8 cellular contexts compared by ENCODE assay signal in genomic region chr12:104457746-104458644, GRCh38. TPM values are rescaled to one million over a fixed set of nuclear protein-coding genes. Genes with fewer than 3 reads are reported as not detected.
A peak's percentile ranks its signal among the peaks of the same experiment; 100 is the strongest.
DNase-seq lines count a peak whose midpoint lies in the region; ATAC-seq and TF ChIP-seq lines count a peak whose summit lies in the region.

No MANE protein-coding gene starts in this region.

- no peak for ATAC-seq in GM18498 (IDR thresholded peaks at IDR 0.05; ENCODE audit: unreplicated experiment)

- H3K4me3 Mint-ChIP-seq in activated T-helper 1 cell treated with anti-CD3 and anti-CD28 coated beads, Interleukin-12 subunit alpha, Interleukin-12 subunit beta, Interleukin-2, Interleukin-4 antibody, amounts not matched to agents 30 ng/mL and 10 ng/mL and 1 ng/mL, durations not matched to agents 14 hours and 24 hours and 36 hours, result peak overlapping the region; percentile 99

- H3K36me3 Mint-ChIP-seq in activated T-helper 1 cell treated with anti-CD3 and anti-CD28 coated beads, Interleukin-12 subunit alpha, Interleukin-12 subunit beta, Interleukin-2, Interleukin-4 antibody, amounts not matched to agents 30 ng/mL and 10 ng/mL and 1 ng/mL, durations not matched to agents 14 hours and 24 hours and 36 hours (ENCODE audit: low read depth), result peaks cover 15% of the 10 kb centered on the region

- H3K27me3 Mint-ChIP-seq in activated T-helper 1 cell treated with anti-CD3 and anti-CD28 coated beads, Interleukin-12 subunit alpha, Interleukin-12 subunit beta, Interleukin-2, Interleukin-4 antibody, amounts not matched to agents 30 ng/mL and 10 ng/mL and 1 ng/mL, durations not matched to agents 14 hours and 24 hours and 36 hours (ENCODE audit: insufficient read depth), result no peaks in the 10 kb centered on the region

- peak overlapping the region; percentile 77 for H2BK15ac ChIP-seq in neuronal stem cell (ENCODE audit: low read length)

- peak overlapping the region; percentile 48 for H2BK120ac ChIP-seq in neuronal stem cell (ENCODE audit: low read depth, low read length)

- H3K27ac ChIP-seq in neuronal stem cell (replicated peaks; ENCODE audit: low read length), result peak overlapping the region; percentile 90

- H2AFZ ChIP-seq in neuronal stem cell (ENCODE audit: low read length), result peak overlapping the region; percentile 98

- peak overlapping the region; percentile 50 for H2BK12ac ChIP-seq in neuronal stem cell (ENCODE audit: low read length)

- H3K27ac Mint-ChIP-seq in activated T-helper 1 cell treated with anti-CD3 and anti-CD28 coated beads, Interleukin-12 subunit alpha, Interleukin-12 subunit beta, Interleukin-2, Interleukin-4 antibody, amounts not matched to agents 30 ng/mL and 10 ng/mL and 1 ng/mL, durations not matched to agents 14 hours and 24 hours and 36 hours, result peak overlapping the region; percentile 99

- H3K9ac ChIP-seq in neuronal stem cell (ENCODE audit: low read depth, low read length, poor library complexity), result peak overlapping the region; percentile 87

- DNase-seq in GM13976 (ENCODE audit: low spot score) (peak; percentile 78), NCI-H345 (lab: John Stamatoyannopoulos, UW) (peak; percentile 31), fibroblast of the aortic adventitia (ENCODE audit: low read depth) (peak; percentile 14), neuronal stem cell (ENCODE audit: low spot score) (no peak), SW 1271 (lab: John Stamatoyannopoulos, UW) (no peak), GF-D8 (lab: John Stamatoyannopoulos, UW) (no peak)
- DNase-seq in activated T-helper 1 cell treated with anti-CD3 and anti-CD28 coated beads, Interleukin-12 subunit alpha, Interleukin-12 subunit beta, Interleukin-2, Interleukin-4 antibody, amounts not matched to agents 30 ng/mL and 10 ng/mL and 1 ng/mL, durations not matched to agents 14 hours and 24 hours and 36 hours (ENCODE audit: low spot score), result peak; percentile 44

- no CpG with 5 or more reads among the region's 69 CpGs for WGBS in neuronal stem cell (ENCODE audit: extremely low coverage in 2 of 2, insufficient read length in 2 of 2, insufficient replicate concordance in 1 of 2), 2 donors

- H3K4ac ChIP-seq in neuronal stem cell (ENCODE audit: low read length), result no peak overlapping the region

- H3K18ac ChIP-seq in neuronal stem cell (ENCODE audit: low read length), result peak overlapping the region; percentile 97

- peak overlapping the region; percentile 94 for H3K4me2 ChIP-seq in neuronal stem cell (ENCODE audit: insufficient read depth, low read length, poor library complexity, severe bottlenecking)

- H3K14ac ChIP-seq in neuronal stem cell (ENCODE audit: low read length), result peak overlapping the region; percentile 90

- H3K23ac ChIP-seq in neuronal stem cell (ENCODE audit: low read depth, low read length, poor library complexity), result peak overlapping the region; percentile 86

- no peak overlapping the region for H4K8ac ChIP-seq in neuronal stem cell (ENCODE audit: low read depth, low read length)

- peaks cover 0 to 18% (median 5%) of the 10 kb centered on the region in 3 experiments for H3K27me3 ChIP-seq in neuronal stem cell (ENCODE audit: control insufficient read depth in 3 of 3, insufficient read depth in 3 of 3, low read depth in 1 of 3, low read length in 3 of 3)

- H3K9me3 ChIP-seq in neuronal stem cell (replicated peaks in 1 of 2; ENCODE audit: control insufficient read depth in 2 of 2, insufficient read depth in 1 of 2, low read depth in 1 of 2, low read length in 2 of 2), result no peaks in the 10 kb centered on the region

- H3K9me3 Mint-ChIP-seq in activated T-helper 1 cell treated with anti-CD3 and anti-CD28 coated beads, Interleukin-12 subunit alpha, Interleukin-12 subunit beta, Interleukin-2, Interleukin-4 antibody, amounts not matched to agents 30 ng/mL and 10 ng/mL and 1 ng/mL, durations not matched to agents 14 hours and 24 hours and 36 hours, result no peaks in the 10 kb centered on the region

- peaks cover 9 to 14% of the 10 kb centered on the region in 2 donors for H3K4me1 ChIP-seq in neuronal stem cell (ENCODE audit: control insufficient read depth in 2 of 2, insufficient read depth in 1 of 2, low read depth in 1 of 2, low read length in 2 of 2)

- H3K4me3 ChIP-seq in fibroblast of the aortic adventitia (ENCODE audit: low read depth, low read length) (peak overlapping the region; percentile 88), neuronal stem cell (ENCODE audit: low read length in 2 of 2) (peak overlapping the region; percentile 81 to 96)

- H4K91ac ChIP-seq in neuronal stem cell (ENCODE audit: low read depth, low read length, poor library complexity), result no peak overlapping the region

- TF ChIP-seq CTCF in GM13976 (IDR thresholded peaks at IDR 0.05; ENCODE audit: borderline replicate concordance, control extremely low read depth, extremely low read depth, insufficient read depth, missing control alignments), result no peak
- no peak for TF ChIP-seq CTCF in fibroblast of the aortic adventitia (IDR thresholded peaks at IDR 0.05; ENCODE audit: insufficient read depth, low read length)

- peak overlapping the region; percentile 60 for H2BK5ac ChIP-seq in neuronal stem cell (ENCODE audit: low read length)

- in situ Hi-C loops in GM13976 (cut with MboI; ENCODE audit: low sequenced_read_pairs, unreplicated experiment), result no loop called here

- intact Hi-C loops in activated T-helper 1 cell treated with anti-CD3 and anti-CD28 coated beads, Interleukin-12 subunit alpha, Interleukin-12 subunit beta, Interleukin-2, Interleukin-4 antibody, amounts not matched to agents 30 ng/mL and 10 ng/mL and 1 ng/mL, durations not matched to agents 14 hours and 24 hours and 36 hours (cut with micrococcal nuclease), result loop anchor here (1.0 to 10.0 kb wide), 6 partner anchors 36 to 649 kb away; partner anchors contain the start of gene WASHC4

- peaks cover 54% of the 10 kb centered on the region for H3K4me1 Mint-ChIP-seq in activated T-helper 1 cell treated with anti-CD3 and anti-CD28 coated beads, Interleukin-12 subunit alpha, Interleukin-12 subunit beta, Interleukin-2, Interleukin-4 antibody, amounts not matched to agents 30 ng/mL and 10 ng/mL and 1 ng/mL, durations not matched to agents 14 hours and 24 hours and 36 hours (ENCODE audit: low read depth)

- peaks cover 3% of the 10 kb centered on the region for H3K79me1 ChIP-seq in neuronal stem cell (ENCODE audit: low read depth, low read length)

- H2AK5ac ChIP-seq in neuronal stem cell (ENCODE audit: low read depth, low read length), result peak overlapping the region; percentile 66

- no peaks in the 10 kb centered on the region for H3K36me3 ChIP-seq in neuronal stem cell (replicated peaks in 1 of 2; ENCODE audit: control insufficient read depth in 2 of 2, insufficient read depth in 2 of 2, low read length in 2 of 2)

RNA-seq across cellular contexts. Expression of gene CHST11, which starts 1.2 kb away (rescaled TPM):
- total RNA-seq in activated T-helper 1 cell treated with anti-CD3 and anti-CD28 coated beads, Interleukin-12 subunit alpha, Interleukin-12 subunit beta, Interleukin-2, Interleukin-4 antibody, amounts not matched to agents 30 ng/mL and 10 ng/mL and 1 ng/mL, durations not matched to agents 14 hours and 24 hours and 36 hours, result 69.8 and 70.7 TPM in 2 replicates
- 10.8 and 13.4 TPM in 2 replicates for total RNA-seq in fibroblast of the aortic adventitia (ENCODE audit: low replicate concordance)
- polyA plus RNA-seq in neuronal stem cell (2013, experiment 1 of 2), result 7.7 TPM
- 7.7 TPM for polyA plus RNA-seq in neuronal stem cell (2013, experiment 2 of 2)

Comparison
In these comparisons a context has a peak if more than half of its experiments do, and no peak if none do; other contexts are left out.
1. DNase-seq: peak in GM13976 (single experiment), NCI-H345 (single experiment), activated T-helper 1 cell treated with anti-CD3 and anti-CD28 coated beads, Interleukin-12 subunit alpha, Interleukin-12 subunit beta, Interleukin-2, Interleukin-4 antibody, amounts not matched to agents 30 ng/mL and 10 ng/mL and 1 ng/mL, durations not matched to agents 14 hours and 24 hours and 36 hours (single experiment) and fibroblast of the aortic adventitia (single experiment); none in neuronal stem cell (single experiment), SW 1271 (0 of 2) and GF-D8 (single experiment).